In genomic region chr1:156055649-156056048, GRCh38 we compare ENCODE assay signal across 1 cellular context.
TF ChIP-seq lines count a peak whose summit lies in the region.

No MANE protein-coding gene starts in this region.

TF ChIP-seq in GM23338, 12 proteins besides CTCF, POLR2A, EP300 and RAD21 (continued from another document):
- TF ChIP-seq ETS1 (IDR thresholded peaks at IDR 0.05) (no peak), ZNF114 (CRISPR knock-in tag; IDR thresholded peaks at IDR 0.05) (no peak)
